Comparison of ENCODE assay signal across 9 cellular contexts in the genomic region with DNA sequence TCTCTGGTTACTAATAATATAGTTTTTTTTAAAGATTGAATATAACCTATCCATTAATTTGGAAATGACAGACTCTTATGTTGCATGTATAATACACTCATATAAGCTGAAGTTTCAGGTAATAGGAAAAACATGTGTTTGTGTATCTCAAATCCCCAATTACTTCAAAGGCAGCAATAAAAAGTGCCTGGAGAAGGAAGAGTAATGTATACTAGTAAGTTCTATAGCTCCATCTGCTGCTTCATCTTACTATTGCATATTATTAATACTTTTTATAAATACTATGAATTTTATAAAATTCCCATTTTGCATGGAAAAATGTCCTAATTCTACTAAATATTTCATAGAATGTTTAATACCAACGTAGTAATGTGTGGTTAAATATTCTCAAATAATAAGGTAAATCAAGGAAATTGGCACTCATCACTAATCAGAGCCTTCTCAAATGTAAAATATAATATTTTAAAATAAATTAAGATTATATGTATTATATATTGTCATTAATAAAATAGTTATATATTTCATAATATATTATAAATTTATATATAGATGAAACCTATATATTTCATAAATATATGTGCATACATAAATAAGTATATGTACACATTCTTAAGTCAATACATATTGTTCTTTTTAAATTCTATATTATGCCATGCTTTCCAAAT.
A peak's percentile ranks its signal among the peaks of the same experiment; 100 is the strongest.
DNase-seq lines count a peak whose midpoint lies in the region; ATAC-seq and TF ChIP-seq lines count a peak whose summit lies in the region.
"Had no signal": no experiment of that assay in that cellular context is flagged by ENCODE, and none has a peak within 500 bp of the region (broad histone marks: within the 10 kb centered on the region; RNA-seq: fewer than 3 reads in every experiment).

No MANE protein-coding gene starts in this region.

- no peaks in the 10 kb centered on the region for H3K36me3 Mint-ChIP-seq in activated T-cell treated with anti-CD3 and anti-CD28 coated beads, Interleukin-2, amount 50 U/mL, for 4 hours (ENCODE audit: insufficient read depth)

- H3K27me3 Mint-ChIP-seq in activated T-cell treated with anti-CD3 and anti-CD28 coated beads, Interleukin-2, amount 50 U/mL, for 4 hours (ENCODE audit: low read depth): no peaks in the 10 kb centered on the region

- H3K4me1 Mint-ChIP-seq in activated T-cell treated with anti-CD3 and anti-CD28 coated beads, Interleukin-2, amount 50 U/mL, for 4 hours (ENCODE audit: low read depth): no peaks in the 10 kb centered on the region

- H3K27ac ChIP-seq in VCaP: no peak overlapping the region

- ATAC-seq in activated T-cell treated with anti-CD3 and anti-CD28 coated beads, Interleukin-2, amount 50 U/mL, for 4 hours: no peak

- peak; percentile 76 for TF ChIP-seq CTCF in VCaP (conservative IDR thresholded peaks at IDR 0.05)

- DNase-seq in DMS 273 (lab: John Stamatoyannopoulos, UW; ENCODE audit: unreplicated experiment) (peak; percentile 81), NAMALWA (ENCODE audit: low spot score) (peak; percentile 28), kidney tubule cell (ENCODE audit: low spot score) (peak; percentile 44), middle frontal gyrus (ENCODE audit: extremely low spot score, low spot score) (no peak), NCI-H146 (lab: John Stamatoyannopoulos, UW) (no peak)
- no peak for DNase-seq in activated T-cell treated with anti-CD3 and anti-CD28 coated beads, Interleukin-2, amount 50 U/mL, for 4 hours
- no peak for DNase-seq in stimulated activated naive CD4-positive, alpha-beta T cell treated with Interleukin-2 at 50 U/mL for 16 hours (lab: John Stamatoyannopoulos, UW)
- DNase-seq: stimulated activated CD4-positive, alpha-beta T cell treated with anti-CD3 and anti-CD28 coated beads, Interleukin-2, amount 100 ng/mL, for 24 hours had no signal

- H3K4me3 Mint-ChIP-seq in activated T-cell treated with anti-CD3 and anti-CD28 coated beads, Interleukin-2, amount 50 U/mL, for 4 hours: no peak overlapping the region

- H3K9me3 Mint-ChIP-seq in activated T-cell treated with anti-CD3 and anti-CD28 coated beads, Interleukin-2, amount 50 U/mL, for 4 hours: peaks cover 6% of the 10 kb centered on the region

Comparison
In these comparisons a context has a peak if more than half of its experiments do, and no peak if none do; other contexts are left out.
1. DNase-seq: peak in DMS 273 (single experiment), NAMALWA (single experiment) and kidney tubule cell (single experiment); none in middle frontal gyrus (single experiment), activated T-cell treated with anti-CD3 and anti-CD28 coated beads, Interleukin-2, amount 50 U/mL, for 4 hours (single experiment), stimulated activated naive CD4-positive, alpha-beta T cell treated with Interleukin-2 at 50 U/mL for 16 hours (single experiment) and NCI-H146 (single experiment).